ENCODE assay signal across 25 cellular contexts in the genomic region with DNA sequence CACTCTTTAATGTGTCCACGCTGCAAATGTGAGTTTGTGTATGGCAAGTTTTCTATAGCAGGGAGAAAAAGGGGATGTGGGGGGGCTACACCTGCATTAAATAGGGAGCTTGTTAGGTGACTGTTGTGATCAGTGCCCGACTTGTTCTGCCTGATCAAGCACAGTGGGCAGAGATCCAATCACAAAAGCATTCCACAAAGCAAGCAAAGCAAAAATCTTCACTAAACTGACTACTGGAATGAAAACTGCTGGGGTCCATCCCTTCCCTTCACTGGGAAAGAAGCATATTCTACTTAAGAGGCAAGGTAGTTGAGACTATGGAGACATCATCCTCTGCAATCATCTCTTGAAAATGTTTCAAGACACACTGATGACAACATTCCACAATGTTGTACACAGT. TPM values are rescaled to one million over a fixed set of nuclear protein-coding genes. Genes with fewer than 3 reads are reported as not detected.
DNase-seq lines count a peak whose midpoint lies in the region; ATAC-seq and TF ChIP-seq lines count a peak whose summit lies in the region.
"Had no signal": no experiment of that assay in that cellular context is flagged by ENCODE, and none has a peak within 500 bp of the region (broad histone marks: within the 10 kb centered on the region; RNA-seq: fewer than 3 reads in every experiment).

No MANE protein-coding gene starts in this region.

- H2AK5ac ChIP-seq in trophoblast cell (ENCODE audit: low read length): no peak overlapping the region

- peaks cover 48% of the 10 kb centered on the region for H4K20me1 ChIP-seq in neural progenitor cell (ENCODE audit: low read depth)

- H3K79me2 ChIP-seq in neural progenitor cell (ENCODE audit: low read depth) (peaks cover 99% of the 10 kb centered on the region), trophoblast cell (ENCODE audit: control insufficient read depth, insufficient read depth, low read length, poor library complexity) (no peaks in the 10 kb centered on the region)

- no peak overlapping the region for H3K14ac ChIP-seq in trophoblast cell (ENCODE audit: low read length)

- H3K36me3 ChIP-seq in H7 (replicated peaks; ENCODE audit: control insufficient read depth, insufficient read depth, low read length) (no peaks in the 10 kb centered on the region), iPS-15b (ENCODE audit: control insufficient read depth, insufficient read depth, low read length) (no peaks in the 10 kb centered on the region), neural progenitor cell (peaks cover 22% of the 10 kb centered on the region), trophoblast cell (ENCODE audit: control insufficient read depth in 1 of 2, insufficient read depth in 2 of 2, low read length in 2 of 2) (no peaks in the 10 kb centered on the region)
- H3K36me3 ChIP-seq: Peyer's patch had no signal

- H3K4me3 Mint-ChIP-seq in neural progenitor cell: peak overlapping the region; percentile 94
- H3K4me3 Mint-ChIP-seq in activated naive CD8-positive, alpha-beta T cell treated with anti-CD3 and anti-CD28 coated beads, Interleukin-2, amount 50 U/mL, for 24 hours: no peak overlapping the region
- H3K4me3 Mint-ChIP-seq: CD4-positive, CD25-positive, alpha-beta regulatory T cell had no signal

- H3K18ac ChIP-seq in trophoblast cell (ENCODE audit: low read length): no peak overlapping the region

- no CpG with 5 or more reads among the region's 2 CpGs for WGBS in trophoblast cell (ENCODE audit: extremely low coverage, insufficient coverage, insufficient read length)

- H3K4ac ChIP-seq in trophoblast cell (ENCODE audit: low read depth, low read length): no peak overlapping the region

- H3K9me3 Mint-ChIP-seq in neural progenitor cell: peaks cover 3% of the 10 kb centered on the region
- no peaks in the 10 kb centered on the region for H3K9me3 Mint-ChIP-seq in activated naive CD8-positive, alpha-beta T cell treated with anti-CD3 and anti-CD28 coated beads, Interleukin-2, amount 50 U/mL, for 24 hours

- H3K27me3 Mint-ChIP-seq in neural progenitor cell (ENCODE audit: insufficient read depth, low read depth): peaks cover 34% of the 10 kb centered on the region
- peaks cover 21% of the 10 kb centered on the region for H3K27me3 Mint-ChIP-seq in activated naive CD8-positive, alpha-beta T cell treated with anti-CD3 and anti-CD28 coated beads, Interleukin-2, amount 50 U/mL, for 24 hours

- H3K4me1 ChIP-seq in iPS-15b (ENCODE audit: control insufficient read depth, insufficient read depth, low read length) (peaks cover 36% of the 10 kb centered on the region), neural progenitor cell (peaks cover 57% of the 10 kb centered on the region), trophoblast cell (ENCODE audit: control insufficient read depth in 1 of 2, insufficient read depth in 2 of 2, low read length in 2 of 2) (no peaks in the 10 kb centered on the region)
- H3K4me1 ChIP-seq: Peyer's patch had no signal

- H3K9me3 ChIP-seq in iPS-15b (ENCODE audit: control insufficient read depth, insufficient read depth, low read length) (no peaks in the 10 kb centered on the region), neural progenitor cell (ENCODE audit: low read depth) (no peaks in the 10 kb centered on the region), trophoblast cell (ENCODE audit: insufficient read depth, low read depth, low read length) (no peaks in the 10 kb centered on the region)
- H3K9me3 ChIP-seq: A549, Peyer's patch had no signal

- no peak overlapping the region for H4K12ac ChIP-seq in trophoblast cell (ENCODE audit: low read depth, low read length)

- peak overlapping the region; percentile 28 for H3K27ac Mint-ChIP-seq in neural progenitor cell
- no peak overlapping the region for H3K27ac Mint-ChIP-seq in activated naive CD8-positive, alpha-beta T cell treated with anti-CD3 and anti-CD28 coated beads, Interleukin-2, amount 50 U/mL, for 24 hours
- H3K27ac Mint-ChIP-seq: CD4-positive, CD25-positive, alpha-beta regulatory T cell had no signal

- H3K9ac ChIP-seq in iPS-15b (ENCODE audit: low read depth, low read length) (no peak overlapping the region), neural progenitor cell (peak overlapping the region; percentile 59), trophoblast cell (ENCODE audit: low read length) (no peak overlapping the region)

- no peak overlapping the region for H3K23ac ChIP-seq in trophoblast cell (ENCODE audit: low read length)

- H2BK120ac ChIP-seq in trophoblast cell (ENCODE audit: insufficient read depth, low read length, poor library complexity): no peak overlapping the region

- H4K8ac ChIP-seq in trophoblast cell (ENCODE audit: low read depth, low read length): no peak overlapping the region

- H4K91ac ChIP-seq in trophoblast cell (ENCODE audit: low read depth, low read length): no peak overlapping the region

- no peak for ATAC-seq in activated naive CD8-positive, alpha-beta T cell treated with anti-CD3 and anti-CD28 coated beads, Interleukin-2, amount 50 U/mL, for 24 hours
- ATAC-seq: A549, HCT116, K562, SK-N-SH treated with all-trans-retinoic acid at 6 μM for 48 hours had no signal

- H3K4me2 ChIP-seq in neural progenitor cell: peak overlapping the region; percentile 91
- H3K4me2 ChIP-seq in trophoblast cell (ENCODE audit: low read length): no peak overlapping the region
- H3K4me2 ChIP-seq: A549 had no signal

- peaks cover 3% of the 10 kb centered on the region for H3K36me3 Mint-ChIP-seq in neural progenitor cell
- H3K36me3 Mint-ChIP-seq in activated naive CD8-positive, alpha-beta T cell treated with anti-CD3 and anti-CD28 coated beads, Interleukin-2, amount 50 U/mL, for 24 hours (ENCODE audit: low read depth): no peaks in the 10 kb centered on the region
- H3K36me3 Mint-ChIP-seq: CD4-positive, CD25-positive, alpha-beta regulatory T cell had no signal

- DNase-seq in H7 (peak; percentile 40), HuH-7.5 (ENCODE audit: low spot score) (peak; percentile 1), neural progenitor cell (ENCODE audit: low spot score) (peak; percentile 85), substantia nigra (lab: John Stamatoyannopoulos, UW) (no peak), trophoblast cell (no peak), cerebellar cortex (ENCODE audit: low spot score) (no peak)
- DNase-seq in activated naive CD8-positive, alpha-beta T cell treated with anti-CD3 and anti-CD28 coated beads, Interleukin-2, amount 50 U/mL, for 24 hours: no peak
- DNase-seq: CD4-positive, CD25-positive, alpha-beta regulatory T cell; DMS79; MM.1S; NCI-H1092; NCI-H1436; NCI-H1930; NCI-H226; NCI-H510A treated with DMSO at 0.1 percent for 48 hours; NCI-H748 treated with DMSO at 0.1 percent for 48 hours; NK-92 treated with Interleukin-12 subunit alpha and Interleukin-12 subunit beta, amount 100 ng/mL, for 24 hours; Peyer's patch had no signal

- H2BK5ac ChIP-seq in trophoblast cell (ENCODE audit: low read depth, low read length, poor library complexity): no peak overlapping the region

- no peak overlapping the region for H3K4me3 ChIP-seq in H7 (ENCODE audit: insufficient read depth, low read depth, low read length)
- peak overlapping the region; percentile 65 for H3K4me3 ChIP-seq in iPS-15b (ENCODE audit: low read depth, low read length)
- H3K4me3 ChIP-seq in neural progenitor cell: peak overlapping the region; percentile 64
- H3K4me3 ChIP-seq in trophoblast cell (ENCODE audit: low read depth, low read length): no peak overlapping the region
- H3K4me3 ChIP-seq: A549, K562, Peyer's patch had no signal

- H2BK12ac ChIP-seq in trophoblast cell (ENCODE audit: low read length): no peak overlapping the region

- H3K27ac ChIP-seq in neural progenitor cell (peak overlapping the region; percentile 96), substantia nigra (ENCODE audit: low read depth, low read length, poor library complexity, severe bottlenecking) (no peak overlapping the region), trophoblast cell (ENCODE audit: low read depth, low read length) (no peak overlapping the region)
- H3K27ac ChIP-seq: A549, Peyer's patch had no signal

- H3K79me1 ChIP-seq in trophoblast cell (ENCODE audit: low read length): no peaks in the 10 kb centered on the region

- H3F3A ChIP-seq in neural progenitor cell (ENCODE audit: low read depth): peaks cover 47% of the 10 kb centered on the region

- H3K4me1 Mint-ChIP-seq in neural progenitor cell: peaks cover 67% of the 10 kb centered on the region
- peaks cover 2% of the 10 kb centered on the region for H3K4me1 Mint-ChIP-seq in activated naive CD8-positive, alpha-beta T cell treated with anti-CD3 and anti-CD28 coated beads, Interleukin-2, amount 50 U/mL, for 24 hours
- H3K4me1 Mint-ChIP-seq: CD4-positive, CD25-positive, alpha-beta regulatory T cell had no signal

- H3K27me3 ChIP-seq in H7 (ENCODE audit: control insufficient read depth, insufficient read depth, low read length) (peaks cover 41% of the 10 kb centered on the region), iPS-15b (ENCODE audit: control insufficient read depth, insufficient read depth, low read length) (peaks cover 45% of the 10 kb centered on the region), neural progenitor cell (no peaks in the 10 kb centered on the region), trophoblast cell (ENCODE audit: insufficient read depth, low read length) (peaks cover 31% of the 10 kb centered on the region)
- H3K27me3 ChIP-seq: Peyer's patch had no signal

- H2AFZ ChIP-seq in neural progenitor cell (replicated peaks) (no peak overlapping the region), trophoblast cell (ENCODE audit: insufficient read depth, low read length, poor library complexity) (no peak overlapping the region)

- no peak for TF ChIP-seq CTCF in neural progenitor cell (IDR thresholded peaks at IDR 0.05)

RNA-seq across cellular contexts. Expression of a gene that starts 5.2 kb away (rescaled TPM):
- total RNA-seq in H7 (2014; rRNA removed; shearing (Covaris generic)): 5.9 and 7.9 TPM in 2 replicates
- 70.1 and 102 TPM in 2 replicates for total RNA-seq in neural progenitor cell (ENCODE audit: low replicate concordance)
- 0.08 and 0.11 TPM in 2 replicates for polyA plus RNA-seq in trophoblast cell (2013)
- total RNA-seq: CD4-positive, CD25-positive, alpha-beta regulatory T cell; K562; OCI-LY7; Peyer's patch had no signal
- polyA plus RNA-seq: A549; BJ; CD4-positive, CD25-positive, alpha-beta regulatory T cell; K562 had no signal

Comparison
In these comparisons a context has a peak if more than half of its experiments do, and no peak if none do; other contexts are left out.
1. DNase-seq: peak in H7 (single experiment), HuH-7.5 (single experiment) and neural progenitor cell (single experiment); none in substantia nigra (0 of 49), activated naive CD8-positive, alpha-beta T cell treated with anti-CD3 and anti-CD28 coated beads, Interleukin-2, amount 50 U/mL, for 24 hours (single experiment), trophoblast cell (0 of 2) and cerebellar cortex (single experiment).
2. H3K4me3 ChIP-seq: peak in iPS-15b (single experiment) and neural progenitor cell (single experiment); none in H7 (single experiment) and trophoblast cell (single experiment).